ENCODE assay signal across 32 cellular contexts in genomic region chr13:85019121-85019520, GRCh38.
"Had no signal": no experiment of that assay in that cellular context is flagged by ENCODE, and none has a peak within 500 bp of the region (broad histone marks: within the 10 kb centered on the region; RNA-seq: fewer than 3 reads in every experiment).

No MANE protein-coding gene starts in this region.

- H3K4me3 ChIP-seq: colonic mucosa, heart right ventricle, left ventricle myocardium inferior, lung, skin epidermis, tibial artery, upper lobe of right lung had no signal

- H3K9me3 ChIP-seq: colonic mucosa, neutrophil, upper lobe of right lung had no signal

- ATAC-seq: activated T-cell treated with anti-CD3 and anti-CD28 coated beads, Interleukin-2, amount 50 U/mL, for 4 hours; activated T-helper 17 cell treated with anti-CD3 and anti-CD28 coated beads, Interleukin-2, amount 50 U/mL, for 72 hours; heart right ventricle; sciatic nerve; stimulated activated memory B cell treated with anti-CD40 and anti-IgM and Interleukin-4, amounts not matched to agents 10 μg/mL and 1 μg/mL and 100 μg/mL, for 72 hours; stimulated activated naive CD8-positive, alpha-beta T cell treated with anti-CD3 and anti-CD28 coated beads, Interleukin-15, amount 100 ng/mL, for 72 hours; upper lobe of right lung; WTC11 had no signal

- FAIRE-seq: bronchial epithelial cell, islet of Langerhans had no signal

- H3K27me3 ChIP-seq: colonic mucosa, heart right ventricle, neutrophil, tibial artery, upper lobe of right lung had no signal

- H3K4me1 ChIP-seq: colonic mucosa, heart right ventricle, left ventricle myocardium inferior, tibial artery, upper lobe of right lung had no signal

- H3K36me3 ChIP-seq: colonic mucosa, heart right ventricle, left ventricle myocardium inferior, neutrophil, tibial artery, upper lobe of right lung had no signal

- H3K27ac ChIP-seq: colonic mucosa, heart right ventricle, left ventricle myocardium inferior, neutrophil, skin epidermis, tibial artery, upper lobe of right lung had no signal

- DNase-seq: activated CD4-positive, alpha-beta memory T cell treated with anti-CD3 and anti-CD28 coated beads, Interleukin-2, amount 10 ng/mL, durations not matched to agents 7 days and 5 days; activated CD4-positive, alpha-beta T cell treated with anti-CD3 and anti-CD28 coated beads for 1 hour; activated CD4-positive, alpha-beta T cell treated with anti-CD3 and anti-CD28 coated beads, Interleukin-2, amount 10 ng/mL, durations not matched to agents 7 days and 5 days; activated gamma-delta T cell treated with Interleukin-2 at 50 U/mL for 16 hours; activated naive CD4-positive, alpha-beta T cell treated with anti-CD3 and anti-CD28 coated beads, Interleukin-2, amount 50 U/mL, for 16 hours; activated T-cell treated with anti-CD3 and anti-CD28 coated beads, Interleukin-2, amount 50 U/mL, for 4 hours; amniotic stem cell; colonic mucosa; effector memory CD4-positive, alpha-beta T cell; erythroblast; heart right ventricle; left ventricle myocardium inferior; naive B cell; nephron progenitor cell; retina; stimulated activated CD4-positive, alpha-beta T cell treated with anti-CD3 and anti-CD28 coated beads, Interleukin-1b, Interleukin-23, amount 100 ng/mL, for 48 hours; stimulated activated CD4-positive, alpha-beta T cell treated with anti-CD3 and anti-CD28 coated beads, Interleukin-4, amount 100 ng/mL, for 4 hours; stimulated activated CD8-positive, alpha-beta memory T cell treated with anti-CD3 and anti-CD28 coated beads, Interleukin-4, amount 100 ng/mL, for 48 hours; stimulated activated naive CD8-positive, alpha-beta T cell treated with anti-CD3 and anti-CD28 coated beads, Interleukin-15, amount 100 ng/mL, for 72 hours; substantia nigra; T-helper 2 cell; tibial artery; upper lobe of right lung had no signal
